Comparison of ENCODE assay signal across 2 cellular contexts in genomic region chr3:168582503-168582902, GRCh38.
TF ChIP-seq lines count a peak whose summit lies in the region.

No MANE protein-coding gene starts in this region.

TF ChIP-seq in GM23338, 12 proteins besides CTCF, POLR2A, EP300 and RAD21 (continued from another document):
- TF ChIP-seq ZNF462 (CRISPR knock-in tag; IDR thresholded peaks at IDR 0.05), result no peak
- TF ChIP-seq ZNF114 (CRISPR knock-in tag; IDR thresholded peaks at IDR 0.05), result no peak
- no peak for TF ChIP-seq REST (IDR thresholded peaks at IDR 0.05; ENCODE audit: unreplicated experiment)
- TF ChIP-seq NANOG (IDR thresholded peaks at IDR 0.05; ENCODE audit: borderline replicate concordance), result no peak
- TF ChIP-seq EZH2 (IDR thresholded peaks at IDR 0.05; ENCODE audit: low read depth, unreplicated experiment), result no peak
- TF ChIP-seq JUNB (IDR thresholded peaks at IDR 0.05; ENCODE audit: unreplicated experiment), result no peak
- no peak for TF ChIP-seq STAT1 (IDR thresholded peaks at IDR 0.05; ENCODE audit: unreplicated experiment)
- TF ChIP-seq CREB1 (CRISPR knock-in tag; IDR thresholded peaks at IDR 0.05; ENCODE audit: low read depth), result no peak
- no peak for TF ChIP-seq ETS1 (IDR thresholded peaks at IDR 0.05)

TF ChIP-seq in WTC11, 78 proteins besides CTCF, POLR2A, EP300 and RAD21 (continued from another document):
- TF ChIP-seq HMGXB4 (CRISPR knock-in tag; IDR thresholded peaks at IDR 0.05), result no peak
- TF ChIP-seq NFE2L1 (CRISPR knock-in tag; IDR thresholded peaks at IDR 0.05), result no peak
- no peak for TF ChIP-seq CDX4 (CRISPR knock-in tag; IDR thresholded peaks at IDR 0.05; ENCODE audit: borderline replicate concordance)
- no peak for TF ChIP-seq NFYB (CRISPR knock-in tag; conservative IDR thresholded peaks at IDR 0.05; ENCODE audit: low read depth)
- TF ChIP-seq ZNF416 (CRISPR knock-in tag; IDR thresholded peaks at IDR 0.05), result no peak
- TF ChIP-seq CREB1 (CRISPR knock-in tag; IDR thresholded peaks at IDR 0.05), result no peak
